ENCODE assay signal across 27 cellular contexts in genomic region chr5:143934821-143935220, GRCh38.
DNase-seq lines count a peak whose midpoint lies in the region; TF ChIP-seq lines count a peak whose summit lies in the region.
"Had no signal": no experiment of that assay in that cellular context is flagged by ENCODE, and none has a peak within 500 bp of the region (broad histone marks: within the 10 kb centered on the region; RNA-seq: fewer than 3 reads in every experiment).

No MANE protein-coding gene starts in this region.

- no peak overlapping the region for H3K4me3 ChIP-seq in HEK293 (ENCODE audit: low read depth, low read length)
- no peak overlapping the region for H3K4me3 ChIP-seq in esophagus squamous epithelium
- H3K4me3 ChIP-seq: A549; BLaER1; BLaER1 treated with 17β-estradiol and CSF1 and Interleukin-3, amounts not matched to agents 10 nM and 100 nM had no signal

- intact Hi-C loops in esophagus squamous epithelium (cut with DNase I), result no loop called here

- H3K27ac ChIP-seq in HEK293 (ENCODE audit: extremely low read depth, low read depth, low read length), result no peak overlapping the region
- H3K27ac ChIP-seq in esophagus squamous epithelium, result no peak overlapping the region
- H3K27ac ChIP-seq: 22Rv1; A549; BLaER1; BLaER1 treated with 17β-estradiol and CSF1 and Interleukin-3, amounts not matched to agents 10 nM and 100 nM; C4-2B had no signal

- H3K27me3 ChIP-seq in esophagus squamous epithelium, result no peaks in the 10 kb centered on the region
- H3K27me3 ChIP-seq: BE2C; BLaER1; BLaER1 treated with 17β-estradiol and CSF1 and Interleukin-3, amounts not matched to agents 10 nM and 100 nM had no signal

- WGBS in esophagus squamous epithelium, 2 donors, result 62 to 85% methylated on average over 2 of the region's 2 CpGs

- H3K4me1 ChIP-seq in HEK293 (ENCODE audit: control insufficient read depth, insufficient read depth, low read length), result no peaks in the 10 kb centered on the region
- peaks cover 0 to 6% (median 0%) of the 10 kb centered on the region in 3 donors for H3K4me1 ChIP-seq in esophagus squamous epithelium
- H3K4me1 ChIP-seq: BE2C; BLaER1; BLaER1 treated with 17β-estradiol and CSF1 and Interleukin-3, amounts not matched to agents 10 nM and 100 nM; Caco-2 had no signal

- no peak for TF ChIP-seq POLR2A in esophagus squamous epithelium (IDR thresholded peaks at IDR 0.05)

- no peak for DNase-seq in esophagus squamous epithelium (lab: John Stamatoyannopoulos, UW)
- DNase-seq: 8988T; ACHN; AML-193; BE2C; C1 segment of cervical spinal cord; Caco-2; Calu3; CD4-positive, alpha-beta memory T cell; CD4-positive, alpha-beta T cell; CD4-positive, CD25-positive, alpha-beta regulatory T cell; CD8-positive, alpha-beta memory T cell; CD8-positive, alpha-beta T cell; COR-L47; DMS 273 treated with DMSO at 0.1 percent for 48 hours; DMS153; DMS53; DMS79; DMS79 treated with DMSO at 0.1 percent for 48 hours; DND-41; EL had no signal

- TF ChIP-seq CTCF in HEK293 (tag by site-specific recombination; IDR thresholded peaks at IDR 0.05), result no peak
- TF ChIP-seq CTCF in esophagus squamous epithelium (IDR thresholded peaks at IDR 0.05), result no peak

- no peaks in the 10 kb centered on the region for H3K9me3 ChIP-seq in HEK293 (ENCODE audit: control insufficient read depth, insufficient read depth, low read depth, low read length)
- peaks cover 0 to 10% (median 0%) of the 10 kb centered on the region in 3 donors for H3K9me3 ChIP-seq in esophagus squamous epithelium
- H3K9me3 ChIP-seq: A549, BE2C, Caco-2 had no signal

- CTCF ChIA-PET in HEK293 (lab: Yijun Ruan, JAX), result interaction anchor here (0.6 kb wide), 1 partner anchor 252 kb away, joined by 4 read pairs; no protein-coding TSS in a partner anchor

- POLR2A ChIA-PET in HEK293 (lab: Yijun Ruan, JAX), result no interaction called here

- H3K36me3 ChIP-seq in HEK293 (ENCODE audit: control insufficient read depth in 2 of 2, insufficient read depth in 1 of 2, low read length in 2 of 2) (no peaks in the 10 kb centered on the region), esophagus squamous epithelium (no peaks in the 10 kb centered on the region)
- H3K36me3 ChIP-seq: BE2C, BLaER1 had no signal

TF ChIP-seq in HEK293, 187 proteins besides CTCF, POLR2A, EP300 and RAD21:
- TF ChIP-seq SETDB1 (IDR thresholded peaks at IDR 0.05; ENCODE audit: insufficient read length, low read length) (peak; percentile 94), ZNF518A (tag by site-specific recombination; conservative IDR thresholded peaks at IDR 0.05; ENCODE audit: low read depth) (no peak), ZNF701 (tag by site-specific recombination; IDR thresholded peaks at IDR 0.05) (no peak), ZNF660 (tag by site-specific recombination; IDR thresholded peaks at IDR 0.05) (no peak)
